In genomic region chr5:142398719-142399034, GRCh38 we compare ENCODE assay signal across 24 cellular contexts.
"Had no signal": no experiment of that assay in that cellular context is flagged by ENCODE, and none has a peak within 500 bp of the region (broad histone marks: within the 10 kb centered on the region; RNA-seq: fewer than 3 reads in every experiment).

No MANE protein-coding gene starts in this region.

- H3K27me3 ChIP-seq: cardiac muscle cell, colonic mucosa, gastrocnemius medialis, left lung, testis, tibial artery had no signal

- H3K9me3 ChIP-seq: colonic mucosa, gastrocnemius medialis, testis, tibial artery had no signal

- H2AFZ ChIP-seq: parathyroid adenoma had no signal

- H3K36me3 ChIP-seq: cardiac muscle cell, colonic mucosa, gastrocnemius medialis, left lung, lower lobe of right lung, tibial artery had no signal

- DNase-seq: colonic mucosa; effector CD8-positive, alpha-beta T cell; endodermal cell; foreskin fibroblast; gastrocnemius medialis; head of caudate nucleus; hypothalamus; immature natural killer cell; islet precursor cell; kidney glomerular epithelial cell; left lung; lower lobe of right lung; midbrain; naive thymus-derived CD8-positive, alpha-beta T cell; stimulated activated CD4-positive, alpha-beta T cell treated with anti-CD3 and anti-CD28 coated beads, Interleukin-4, amount 100 ng/mL, for 4 hours; stimulated activated naive CD8-positive, alpha-beta T cell treated with anti-CD3 and anti-CD28 coated beads, Interleukin-15, Interleukin-2, amounts not matched to agents 100 U/mL and 50 U/mL, for 24 hours; substantia nigra; testis; tibial artery had no signal

- H3K9ac ChIP-seq: parathyroid adenoma had no signal

- H3K79me2 ChIP-seq: parathyroid adenoma had no signal

- ATAC-seq: esophagus mucosa; gastrocnemius medialis; left lung; lower lobe of right lung; naive thymus-derived CD8-positive, alpha-beta T cell; sciatic nerve; stimulated activated memory B cell treated with anti-CD40 and anti-IgM and Interleukin-4, amounts not matched to agents 10 μg/mL and 1 μg/mL and 100 μg/mL, for 72 hours; stimulated activated naive CD8-positive, alpha-beta T cell treated with anti-CD3 and anti-CD28 coated beads, Interleukin-15, Interleukin-2, amounts not matched to agents 100 U/mL and 50 U/mL, for 24 hours had no signal

- H3K27ac ChIP-seq: cardiac muscle cell, colonic mucosa, gastrocnemius medialis, left lung, lower lobe of right lung, parathyroid adenoma, testis, tibial artery had no signal

- H3K4me1 ChIP-seq: colonic mucosa, gastrocnemius medialis, left lung, lower lobe of right lung, testis had no signal

- H3K4me3 ChIP-seq: cardiac muscle cell, colonic mucosa, gastrocnemius medialis, left lung, lower lobe of right lung, testis, tibial artery had no signal
